In genomic region chr1:168320149-168320548, GRCh38 we compare ENCODE assay signal across 23 cellular contexts. TPM values are rescaled to one million over a fixed set of nuclear protein-coding genes. Genes with fewer than 3 reads are reported as not detected.
DNase-seq lines count a peak whose midpoint lies in the region; ATAC-seq, FAIRE-seq and TF ChIP-seq lines count a peak whose summit lies in the region.
"Had no signal": no experiment of that assay in that cellular context is flagged by ENCODE, and none has a peak within 500 bp of the region (broad histone marks: within the 10 kb centered on the region; RNA-seq: fewer than 3 reads in every experiment).

No MANE protein-coding gene starts in this region.

- no peak overlapping the region for H3K4me3 Mint-ChIP-seq in nephron
- H3K4me3 Mint-ChIP-seq: CD8-positive, alpha-beta T cell; IgD-negative memory B cell had no signal

- peaks cover 26% of the 10 kb centered on the region for H3K4me1 Mint-ChIP-seq in nephron

- no peaks in the 10 kb centered on the region for H3K9me3 ChIP-seq in liver (ENCODE audit: control insufficient read depth in 4 of 4, low read length in 3 of 4)
- H3K9me3 ChIP-seq in HepG2 (ENCODE audit: low read length), result no peaks in the 10 kb centered on the region
- no peaks in the 10 kb centered on the region for H3K9me3 ChIP-seq in gastroesophageal sphincter

- in situ Hi-C loops in HepG2 (cut with HindIII; ENCODE audit: extremely low pct_ligation_motif_present, low pct_unique_long_range_greater_than_20kb), result loop anchor here (5.0 kb wide), 1 partner anchor 228 kb away; no protein-coding TSS in a partner anchor

- intact Hi-C loops in HepG2 (cut with micrococcal nuclease; ENCODE audit: unreplicated experiment) (loop anchor here (10.0 kb wide), 1 partner anchor 85 kb away; no protein-coding TSS in a partner anchor), head of caudate nucleus (cut with DNase I) (no loop called here)

- H3K4me1 ChIP-seq in liver (ENCODE audit: control insufficient read depth in 4 of 4, insufficient read depth in 4 of 4, low read length in 3 of 4) (peaks cover 4 to 9% (median 6%) of the 10 kb centered on the region in 4 donors), HepG2 (ENCODE audit: insufficient read depth, low read length) (0 out of 2 replicates have a peak, but pooled peaks cover 6% of the 10 kb centered on the region), foreskin keratinocyte (peaks cover 15% of the 10 kb centered on the region), gastroesophageal sphincter (peaks cover 0 to 9% (median 0%) of the 10 kb centered on the region in 3 donors)

- H3K27ac ChIP-seq in liver (ENCODE audit: low read depth in 1 of 2, low read length in 2 of 2) (no peak overlapping the region), HepG2 (ENCODE audit: extremely low read length, insufficient read depth, low read length) (no peak overlapping the region), foreskin keratinocyte (peak overlapping the region; percentile 64), gastroesophageal sphincter (no peak overlapping the region)

- no peak overlapping the region for H3K4me3 ChIP-seq in liver (ENCODE audit: low read depth in 1 of 3, low read length in 3 of 3)
- no peak overlapping the region for H3K4me3 ChIP-seq in HepG2 (replicated peaks in 1 of 3; ENCODE audit: insufficient read depth in 1 of 3, low read depth in 2 of 3, low read length in 3 of 3)
- H3K4me3 ChIP-seq in gastroesophageal sphincter, result no peak overlapping the region

- no peaks in the 10 kb centered on the region for H4K20me1 ChIP-seq in HepG2 (ENCODE audit: insufficient read depth, low read length)

- peak overlapping the region in 2 of 3 experiments; percentile 62 to 90 for H3K27ac Mint-ChIP-seq in nephron
- H3K27ac Mint-ChIP-seq: CD8-positive, alpha-beta T cell had no signal

- TF ChIP-seq POLR2A in HepG2 (IDR thresholded peaks at IDR 0.05; ENCODE audit: insufficient read depth in 1 of 2, low read depth in 2 of 2, low read length in 2 of 2) (no peak), gastroesophageal sphincter (IDR thresholded peaks at IDR 0.05) (no peak)

- WGBS in liver, result 27% methylated on average over 1 of the region's 1 CpG
- 6% methylated on average over 1 of the region's 1 CpG for WGBS in HepG2 (ENCODE audit: low lambda C conversion rate)
- 38 to 41% methylated on average over 1 of the region's 1 CpG for WGBS in gastroesophageal sphincter (ENCODE audit: low coverage in 1 of 2), 2 donors

- DNase-seq in HepG2 (ENCODE audit: low spot score) (no peak), foreskin keratinocyte (no peak), SW480 (ENCODE audit: low spot score) (no peak), NCI-H1436 (lab: John Stamatoyannopoulos, UW) (no peak), head of caudate nucleus (no peak)
- DNase-seq: 8988T; AML-193; CD8-positive, alpha-beta T cell; DMS53; GF-D8; MV-4-11; NCI-H1105 treated with DMSO at 0.1 percent for 48 hours; NCI-H1694; NCI-H2081; NCI-H446; NCI-H526; PC-3; SIG-M5 had no signal

- H3K9ac ChIP-seq in liver (ENCODE audit: low read depth in 1 of 2, low read length in 2 of 2) (no peak overlapping the region), HepG2 (ENCODE audit: insufficient read depth, low read depth, low read length) (no peak overlapping the region)

- H3K36me3 Mint-ChIP-seq in nephron (ENCODE audit: low read depth), result no peaks in the 10 kb centered on the region

- H3K36me3 ChIP-seq in liver (ENCODE audit: control insufficient read depth in 4 of 4, insufficient read depth in 3 of 4, low read depth in 1 of 4, low read length in 3 of 4) (no peaks in the 10 kb centered on the region), HepG2 (replicated peaks in 1 of 2; ENCODE audit: control insufficient read depth in 1 of 2, insufficient read depth in 2 of 2, low read length in 2 of 2) (no peaks in the 10 kb centered on the region), gastroesophageal sphincter (peaks cover 0 to 4% of the 10 kb centered on the region in 2 donors)

- peaks cover 3% of the 10 kb centered on the region for H3K9me3 Mint-ChIP-seq in nephron

- no TSS peak for BruUV-seq in HepG2 (replicated peaks; lab: Mats Ljungman, UMichigan)

- H2AFZ ChIP-seq in HepG2 (ENCODE audit: low read length), result no peak overlapping the region

- POLR2A ChIA-PET in HepG2 (lab: Yijun Ruan, JAX), result no interaction called here

- no peak overlapping the region for H3K4me2 ChIP-seq in HepG2 (ENCODE audit: low read depth, low read length)

- H3K27me3 ChIP-seq in liver (ENCODE audit: control insufficient read depth in 4 of 4, insufficient read depth in 4 of 4, low read length in 3 of 4) (no peaks in the 10 kb centered on the region), HepG2 (ENCODE audit: control insufficient read depth in 1 of 2, insufficient read depth in 2 of 2, low read length in 2 of 2) (no peaks in the 10 kb centered on the region), foreskin keratinocyte (no peaks in the 10 kb centered on the region), gastroesophageal sphincter (no peaks in the 10 kb centered on the region)

- no peak for TF ChIP-seq EP300 in HepG2 (IDR thresholded peaks at IDR 0.05; ENCODE audit: low read depth in 2 of 2, low read length in 2 of 2)
- TF ChIP-seq EP300 in HepG2 (CRISPR knock-in tag; IDR thresholded peaks at IDR 0.05; ENCODE audit: borderline replicate concordance), result no peak
- TF ChIP-seq EP300 in gastroesophageal sphincter (IDR thresholded peaks at IDR 0.05), result no peak

- CTCF ChIA-PET in HepG2 (lab: Yijun Ruan, JAX; ENCODE audit: low intra/inter-chr PET ratio, low total read pairs), result no interaction called here

- H3K27me3 Mint-ChIP-seq in nephron (ENCODE audit: low read depth), result no peaks in the 10 kb centered on the region
- H3K27me3 Mint-ChIP-seq: IgD-negative memory B cell had no signal

- H3K79me2 ChIP-seq in HepG2 (ENCODE audit: insufficient read depth, low read length), result no peaks in the 10 kb centered on the region

- no peak for TF ChIP-seq CTCF in liver (IDR thresholded peaks at IDR 0.05; ENCODE audit: low read depth, low read length, missing input control)
- TF ChIP-seq CTCF in HepG2 (CRISPR knock-in tag; IDR thresholded peaks at IDR 0.05), result no peak
- TF ChIP-seq CTCF in foreskin keratinocyte (conservative IDR thresholded peaks at IDR 0.05), result no peak
- TF ChIP-seq CTCF in nephron (IDR thresholded peaks at IDR 0.05; ENCODE audit: unreplicated experiment in 3 of 3), result no peak
- TF ChIP-seq CTCF in gastroesophageal sphincter (IDR thresholded peaks at IDR 0.05), result no peak

- FAIRE-seq in HepG2 (lab: Jason Lieb, UNC), result no peak
- FAIRE-seq: GM19239 had no signal

- ATAC-seq in HepG2, result no peak
- no peak for ATAC-seq in foreskin keratinocyte
- ATAC-seq in gastroesophageal sphincter, result no peak
- ATAC-seq: CD8-positive, alpha-beta T cell had no signal

- no peak for TF ChIP-seq RAD21 in liver (IDR thresholded peaks at IDR 0.05)
- no peak for TF ChIP-seq RAD21 in HepG2 (CRISPR knock-in tag; IDR thresholded peaks at IDR 0.05)

TF ChIP-seq in liver, 16 proteins besides CTCF, POLR2A, EP300 and RAD21:
- TF ChIP-seq HNF4A (conservative IDR thresholded peaks at IDR 0.05), result peak; percentile 79 to 88
- TF ChIP-seq HNF4G (IDR thresholded peaks at IDR 0.05), result peak; percentile 58
- TF ChIP-seq, protein P1, sequence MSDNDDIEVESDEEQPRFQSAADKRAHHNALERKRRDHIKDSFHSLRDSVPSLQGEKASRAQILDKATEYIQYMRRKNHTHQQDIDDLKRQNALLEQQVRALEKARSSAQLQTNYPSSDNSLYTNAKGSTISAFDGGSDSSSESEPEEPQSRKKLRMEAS (IDR thresholded peaks at IDR 0.05), result no peak
- TF ChIP-seq SP1 (IDR thresholded peaks at IDR 0.05), result peak; percentile 45
- peak in 1 of 2 donors; percentile 10 for TF ChIP-seq RXRA (IDR thresholded peaks at IDR 0.05)

TF ChIP-seq in HepG2, 621 proteins besides CTCF, POLR2A, EP300 and RAD21 (continues in another document):
- TF ChIP-seq ZSCAN22 (CRISPR knock-in tag; IDR thresholded peaks at IDR 0.05) (no peak), JDP2 (CRISPR knock-in tag; IDR thresholded peaks at IDR 0.05; ENCODE audit: borderline replicate concordance) (no peak), ZNF792 (CRISPR knock-in tag; IDR thresholded peaks at IDR 0.05) (no peak), ZFP36 (IDR thresholded peaks at IDR 0.05; ENCODE audit: borderline replicate concordance, low read depth, low read length, partially characterized antibody) (no peak)

RNA-seq across cellular contexts. Expression of gene TBX19, which starts 39.5 kb away (rescaled TPM):
- total RNA-seq in liver, result under 1 TPM; 0.33 to 0.92 TPM
- polyA plus RNA-seq in liver, result under 1 TPM; 0.20 to 0.42 TPM
- 0.18 and 0.31 TPM in 2 replicates for total RNA-seq in HepG2 (2016; rRNA removed; fragmentation: Illumina TruSeq; extraction: Trizol)
- 0.30 and 0.44 TPM in 2 replicates for total RNA-seq in HepG2 (2016; cell fraction: cytosol; rRNA removed; fragmentation: Illumina TruSeq; extraction: Trizol; ENCODE audit: low read depth)
- total RNA-seq in HepG2 (2016; cell fraction: insoluble cytoplasmic fraction; rRNA removed; fragmentation: Illumina TruSeq; extraction: Trizol), result 0.17 and 0.22 TPM in 2 replicates
- 0.19 and 0.24 TPM in 2 replicates for total RNA-seq in HepG2 (2016; cell fraction: membrane; rRNA removed; fragmentation: Illumina TruSeq; extraction: Trizol)
- total RNA-seq in HepG2 (2016; cell fraction: nucleus; rRNA removed; fragmentation: Illumina TruSeq; extraction: Trizol), result 0.44 and 0.71 TPM in 2 replicates
- 1.3 and 1.4 TPM in 2 replicates for polyA plus RNA-seq in HepG2 (2011; rRNA removed)
- 0.81 and 1.0 TPM in 2 replicates for polyA plus RNA-seq in HepG2 (2011; cell fraction: cytosol; rRNA removed)
- polyA plus RNA-seq in HepG2 (2011; cell fraction: nucleus; rRNA removed), result 2.5 and 2.7 TPM in 2 replicates
- polyA plus RNA-seq in HepG2 (2012), result 0.99 and 1.1 TPM in 2 replicates
- 0.06 and 0.09 TPM in 2 replicates for polyA plus RNA-seq in HepG2 (2016; cell fraction: cytosol; fragmentation: Illumina TruSeq; extraction: Trizol; ENCODE audit: low read depth)
- 0.24 and 0.43 TPM in 2 replicates for polyA plus RNA-seq in HepG2 (2016; cell fraction: insoluble cytoplasmic fraction; fragmentation: Illumina TruSeq; extraction: Trizol; ENCODE audit: low read depth)
- polyA plus RNA-seq in HepG2 (2016; cell fraction: membrane; fragmentation: Illumina TruSeq; extraction: Trizol; ENCODE audit: low read depth), result 0.18 and 0.35 TPM in 2 replicates
- polyA plus RNA-seq in HepG2 (2016; cell fraction: nucleus; fragmentation: Illumina TruSeq; extraction: Trizol; ENCODE audit: insufficient read depth, low read depth), result 1.3 TPM in 2 replicates
- polyA minus RNA-seq in HepG2 (2011; rRNA and poly(A)+ RNA removed; ENCODE audit: low replicate concordance), result 0.51 and 0.80 TPM in 2 replicates
- polyA minus RNA-seq in HepG2 (2011; cell fraction: cytosol; rRNA and poly(A)+ RNA removed), result not detected in 2 replicates
- polyA minus RNA-seq in HepG2 (2011; cell fraction: nucleus; rRNA and poly(A)+ RNA removed), result 0.90 and 1.5 TPM in 2 replicates
- 0.24 and 0.32 TPM in 2 replicates for total RNA-seq in foreskin keratinocyte
- polyA plus RNA-seq in foreskin keratinocyte, result 0.35 and 0.37 TPM in 2 replicates
- 1 to 10 TPM in 3 of 4 donors, under 1 TPM in 1; 0.45 to 2.8 (median 1.4) TPM for total RNA-seq in gastroesophageal sphincter
